In genomic region chr10:121736315-121737002, GRCh38 we compare ENCODE assay signal across 26 cellular contexts.
"Had no signal": no experiment of that assay in that cellular context is flagged by ENCODE, and none has a peak within 500 bp of the region (broad histone marks: within the 10 kb centered on the region; RNA-seq: fewer than 3 reads in every experiment).

No MANE protein-coding gene starts in this region.

- H3K4me1 Mint-ChIP-seq: nephron had no signal

- DNase-seq: activated CD4-positive, alpha-beta T cell treated with anti-CD3 and anti-CD28 coated beads for 1 hour; activated CD8-positive, alpha-beta memory T cell treated with anti-CD3 and anti-CD28 coated beads for 24 hours; activated CD8-positive, alpha-beta memory T cell treated with anti-CD3 and anti-CD28 coated beads, Interleukin-2, amount 50 U/mL, for 48 hours; activated effector memory CD4-positive, alpha-beta T cell treated with anti-CD3 and anti-CD28 coated beads, Interleukin-2, amount 50 U/mL, for 16 hours; activated naive CD4-positive, alpha-beta T cell treated with anti-CD3 and anti-CD28 coated beads, Interleukin-2, amount 50 U/mL, for 16 hours; activated T-cell treated with anti-CD3 and anti-CD28 coated beads, Interleukin-2, amount 50 U/mL, for 72 hours; effector memory CD4-positive, alpha-beta T cell; esophagus squamous epithelium; foreskin keratinocyte; hippocampal formation; left colon; mammary epithelial cell; midbrain; retina; stimulated activated CD4-positive, alpha-beta T cell treated with anti-CD3 and anti-CD28 coated beads, Interleukin-15, amount 100 ng/mL, for 24 hours; stimulated activated CD4-positive, alpha-beta T cell treated with anti-CD3 and anti-CD28 coated beads, Interleukin-2, amount 100 ng/mL, for 48 hours; stimulated activated naive CD8-positive, alpha-beta T cell treated with anti-CD3 and anti-CD28 coated beads, Interleukin-15, amount 100 ng/mL, for 72 hours; T-cell; T-helper 9 cell; transverse colon; WERI-Rb-1 had no signal

- H3K4me3 Mint-ChIP-seq: activated T-cell treated with anti-CD3 and anti-CD28 coated beads, Interleukin-2, amount 50 U/mL, for 72 hours; nephron; stimulated activated naive CD8-positive, alpha-beta T cell treated with anti-CD3 and anti-CD28 coated beads, Interleukin-15, amount 100 ng/mL, for 72 hours; T-cell had no signal

- H3K36me3 ChIP-seq: ascending aorta, suprapubic skin had no signal

- H3K27me3 ChIP-seq: ascending aorta, esophagus squamous epithelium, foreskin keratinocyte, suprapubic skin, vagina had no signal

- H3K27ac ChIP-seq: ascending aorta, esophagus squamous epithelium, foreskin keratinocyte, suprapubic skin, transverse colon, vagina, WERI-Rb-1 had no signal

- H3K4me1 ChIP-seq: ascending aorta, foreskin keratinocyte, vagina had no signal

- ATAC-seq: activated T-cell treated with anti-CD3 and anti-CD28 coated beads, Interleukin-2, amount 50 U/mL, for 72 hours; foreskin keratinocyte; left colon; stimulated activated naive CD8-positive, alpha-beta T cell treated with anti-CD3 and anti-CD28 coated beads, Interleukin-15, amount 100 ng/mL, for 72 hours; T-cell had no signal

- H3K9me3 ChIP-seq: ascending aorta, esophagus squamous epithelium, suprapubic skin, transverse colon, vagina had no signal

- FAIRE-seq: islet of Langerhans had no signal

- H3K4me3 ChIP-seq: ascending aorta, esophagus squamous epithelium, suprapubic skin, transverse colon, vagina had no signal

- H3K27ac Mint-ChIP-seq: activated T-cell treated with anti-CD3 and anti-CD28 coated beads, Interleukin-2, amount 50 U/mL, for 72 hours; nephron; stimulated activated naive CD8-positive, alpha-beta T cell treated with anti-CD3 and anti-CD28 coated beads, Interleukin-15, amount 100 ng/mL, for 72 hours; T-cell had no signal

- H3K9me3 Mint-ChIP-seq: activated T-cell treated with anti-CD3 and anti-CD28 coated beads, Interleukin-2, amount 50 U/mL, for 72 hours; nephron; stimulated activated naive CD8-positive, alpha-beta T cell treated with anti-CD3 and anti-CD28 coated beads, Interleukin-15, amount 100 ng/mL, for 72 hours; T-cell had no signal
